38 cellular contexts compared by ENCODE assay signal in the genomic region with DNA sequence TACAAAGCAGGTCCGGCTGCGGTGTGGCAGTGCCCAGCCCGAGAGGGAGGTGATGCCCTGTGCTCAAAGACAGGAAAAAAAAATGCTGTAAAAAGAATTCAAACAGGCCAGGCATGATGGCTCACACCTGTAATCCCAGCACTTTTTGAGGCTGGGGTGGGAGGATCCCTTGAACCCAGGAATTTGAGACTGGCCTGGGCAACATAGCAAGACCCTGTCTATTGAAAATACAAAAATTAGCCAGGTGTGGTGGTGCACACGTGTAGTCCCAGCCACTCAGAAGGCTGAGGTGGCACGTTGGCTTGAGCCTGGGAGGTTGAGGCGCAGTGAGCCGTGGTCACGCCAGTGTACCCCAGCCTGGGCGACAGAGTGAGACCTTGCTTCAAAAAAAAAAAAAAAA. TPM values are rescaled to one million over a fixed set of nuclear protein-coding genes. Genes with fewer than 3 reads are reported as not detected.
"Had no signal": no experiment of that assay in that cellular context is flagged by ENCODE, and none has a peak within 500 bp of the region (broad histone marks: within the 10 kb centered on the region; RNA-seq: fewer than 3 reads in every experiment).

No MANE protein-coding gene starts in this region.

- FAIRE-seq: astrocyte, bronchial epithelial cell had no signal

- H3K27ac ChIP-seq: adrenal gland, ascending aorta, body of pancreas, brain microvascular endothelial cell, breast epithelium, cardiac muscle cell had no signal

- H3K36me3 Mint-ChIP-seq: activated naive CD4-positive, alpha-beta T cell treated with anti-CD3 and anti-CD28 coated beads, Interleukin-2, amount 10 ng/mL, durations not matched to agents 7 days and 5 days; activated naive CD8-positive, alpha-beta T cell treated with anti-CD3 and anti-CD28 coated beads for 36 hours; activated naive CD8-positive, alpha-beta T cell treated with anti-CD3 and anti-CD28 coated beads, Interleukin-2, amount 10 ng/mL, durations not matched to agents 7 days and 5 days; brain had no signal

- H3K9me3 ChIP-seq: adrenal gland, ascending aorta, body of pancreas had no signal

- H3K4me3 ChIP-seq: adrenal gland, ascending aorta, body of pancreas, breast epithelium, cardiac muscle cell had no signal

- H3K4me1 ChIP-seq: adrenal gland, ascending aorta, body of pancreas, breast epithelium had no signal

- H3K4me3 Mint-ChIP-seq: activated naive CD4-positive, alpha-beta T cell treated with anti-CD3 and anti-CD28 coated beads for 36 hours; activated naive CD4-positive, alpha-beta T cell treated with anti-CD3 and anti-CD28 coated beads, Interleukin-2, amount 10 ng/mL, durations not matched to agents 7 days and 5 days; activated naive CD4-positive, alpha-beta T cell treated with anti-CD3 and anti-CD28 coated beads, Interleukin-2, amount 50 U/mL, for 24 hours; activated naive CD8-positive, alpha-beta T cell; activated naive CD8-positive, alpha-beta T cell treated with anti-CD3 and anti-CD28 coated beads for 36 hours; activated naive CD8-positive, alpha-beta T cell treated with anti-CD3 and anti-CD28 coated beads, Interleukin-2, amount 10 ng/mL, durations not matched to agents 7 days and 5 days; activated naive CD8-positive, alpha-beta T cell treated with anti-CD3 and anti-CD28 coated beads, Interleukin-2, amount 50 U/mL, for 24 hours; activated T-cell treated with anti-CD3 and anti-CD28 coated beads, Interleukin-2, amount 50 U/mL, for 24 hours; activated T-cell treated with anti-CD3 and anti-CD28 coated beads, Interleukin-2, amount 50 U/mL, for 4 hours; activated T-cell treated with anti-CD3 and anti-CD28 coated beads, Interleukin-2, amount 50 U/mL, for 72 hours; activated T-helper 1 cell treated with anti-CD3 and anti-CD28 coated beads, Interleukin-12 subunit alpha, Interleukin-12 subunit beta, Interleukin-2, Interleukin-4 antibody, amounts not matched to agents 30 ng/mL and 10 ng/mL and 1 ng/mL, durations not matched to agents 14 hours and 24 hours and 36 hours; activated T-helper 17 cell treated with anti-CD3 and anti-CD28 coated beads, Interleukin-2, amount 50 U/mL, for 72 hours; brain; central memory CD8-positive, alpha-beta T cell had no signal

- H3K36me3 ChIP-seq: adrenal gland, ascending aorta, brain microvascular endothelial cell, breast epithelium, cardiac muscle cell had no signal

- ATAC-seq: activated naive CD4-positive, alpha-beta T cell treated with anti-CD3 and anti-CD28 coated beads, Interleukin-2, amount 50 U/mL, for 72 hours; activated naive CD8-positive, alpha-beta T cell treated with anti-CD3 and anti-CD28 coated beads, Interleukin-2, amount 50 U/mL, for 24 hours; activated T-cell treated with anti-CD3 and anti-CD28 coated beads, Interleukin-2, amount 50 U/mL, for 4 hours; activated T-cell treated with anti-CD3 and anti-CD28 coated beads, Interleukin-2, amount 50 U/mL, for 72 hours; activated T-helper 17 cell treated with anti-CD3 and anti-CD28 coated beads, Interleukin-2, amount 50 U/mL, for 72 hours; body of pancreas had no signal

- H3K4me1 Mint-ChIP-seq: activated naive CD4-positive, alpha-beta T cell treated with anti-CD3 and anti-CD28 coated beads, Interleukin-2, amount 10 ng/mL, durations not matched to agents 7 days and 5 days; activated naive CD4-positive, alpha-beta T cell treated with anti-CD3 and anti-CD28 coated beads, Interleukin-2, amount 50 U/mL, for 24 hours; activated naive CD8-positive, alpha-beta T cell treated with anti-CD3 and anti-CD28 coated beads for 36 hours; activated naive CD8-positive, alpha-beta T cell treated with anti-CD3 and anti-CD28 coated beads, Interleukin-2, amount 10 ng/mL, durations not matched to agents 7 days and 5 days; activated naive CD8-positive, alpha-beta T cell treated with anti-CD3 and anti-CD28 coated beads, Interleukin-2, amount 50 U/mL, for 24 hours; activated T-helper 17 cell treated with anti-CD3 and anti-CD28 coated beads, Interleukin-2, amount 50 U/mL, for 72 hours; brain; central memory CD8-positive, alpha-beta T cell had no signal

- H3K27ac Mint-ChIP-seq: activated naive CD4-positive, alpha-beta T cell treated with anti-CD3 and anti-CD28 coated beads for 36 hours; activated naive CD4-positive, alpha-beta T cell treated with anti-CD3 and anti-CD28 coated beads, Interleukin-2, amount 10 ng/mL, durations not matched to agents 7 days and 5 days; activated naive CD4-positive, alpha-beta T cell treated with anti-CD3 and anti-CD28 coated beads, Interleukin-2, amount 50 U/mL, for 24 hours; activated naive CD4-positive, alpha-beta T cell treated with anti-CD3 and anti-CD28 coated beads, Interleukin-2, amount 50 U/mL, for 72 hours; activated naive CD8-positive, alpha-beta T cell; activated naive CD8-positive, alpha-beta T cell treated with anti-CD3 and anti-CD28 coated beads for 36 hours; activated naive CD8-positive, alpha-beta T cell treated with anti-CD3 and anti-CD28 coated beads, Interleukin-2, amount 10 ng/mL, durations not matched to agents 7 days and 5 days; activated naive CD8-positive, alpha-beta T cell treated with anti-CD3 and anti-CD28 coated beads, Interleukin-2, amount 50 U/mL, for 24 hours; activated T-cell treated with anti-CD3 and anti-CD28 coated beads, Interleukin-2, amount 50 U/mL, for 24 hours; activated T-cell treated with anti-CD3 and anti-CD28 coated beads, Interleukin-2, amount 50 U/mL, for 72 hours; activated T-helper 1 cell treated with anti-CD3 and anti-CD28 coated beads, Interleukin-12 subunit alpha, Interleukin-12 subunit beta, Interleukin-2, Interleukin-4 antibody, amounts not matched to agents 30 ng/mL and 10 ng/mL and 1 ng/mL, durations not matched to agents 14 hours and 24 hours and 36 hours; activated T-helper 17 cell treated with anti-CD3 and anti-CD28 coated beads, Interleukin-2, amount 50 U/mL, for 72 hours; activated T-helper 2 cell treated with anti-CD3 and anti-CD28 coated beads, Interferon-gamma antibody, Interleukin-2, Interleukin-4, amounts not matched to agents 10 μg/mL and 5 μg/mL and 100 μg/mL, durations not matched to agents 14 hours and 24 hours and 36 hours; brain had no signal

- H3K27me3 ChIP-seq: adrenal gland, ascending aorta, body of pancreas, brain microvascular endothelial cell, breast epithelium, cardiac muscle cell had no signal

- DNase-seq: activated effector memory CD4-positive, alpha-beta T cell treated with anti-CD3 and anti-CD28 coated beads, Interleukin-2, amount 50 U/mL, for 16 hours; activated effector memory CD4-positive, alpha-beta T cell treated with Interleukin-2 at 50 U/mL for 16 hours; activated gamma-delta T cell; activated gamma-delta T cell treated with Interleukin-2 at 50 U/mL for 16 hours; activated naive CD4-positive, alpha-beta T cell treated with anti-CD3 and anti-CD28 coated beads for 36 hours; activated naive CD4-positive, alpha-beta T cell treated with anti-CD3 and anti-CD28 coated beads, Interleukin-2, amount 10 ng/mL, durations not matched to agents 7 days and 5 days; activated naive CD4-positive, alpha-beta T cell treated with anti-CD3 and anti-CD28 coated beads, Interleukin-2, amount 50 U/mL, for 16 hours; activated naive CD4-positive, alpha-beta T cell treated with Interleukin-2 at 50 U/mL for 16 hours; activated naive CD8-positive, alpha-beta T cell treated with anti-CD3 and anti-CD28 coated beads for 36 hours; activated naive CD8-positive, alpha-beta T cell treated with anti-CD3 and anti-CD28 coated beads, Interleukin-2, amount 10 ng/mL, durations not matched to agents 7 days and 5 days; activated naive CD8-positive, alpha-beta T cell treated with anti-CD3 and anti-CD28 coated beads, Interleukin-2, amount 50 U/mL, for 24 hours; activated T-cell treated with anti-CD3 and anti-CD28 coated beads, Interleukin-2, amount 50 U/mL, for 24 hours; activated T-cell treated with anti-CD3 and anti-CD28 coated beads, Interleukin-2, amount 50 U/mL, for 4 hours; activated T-cell treated with anti-CD3 and anti-CD28 coated beads, Interleukin-2, amount 50 U/mL, for 48 hours; activated T-cell treated with anti-CD3 and anti-CD28 coated beads, Interleukin-2, amount 50 U/mL, for 72 hours; adrenal gland; amniotic stem cell; amygdala; anterior cingulate cortex; aorta; body of pancreas; brain microvascular endothelial cell; caudate nucleus; central memory CD4-positive, alpha-beta T cell; cerebellar nuclear complex had no signal

- H3K27me3 Mint-ChIP-seq: activated naive CD4-positive, alpha-beta T cell treated with anti-CD3 and anti-CD28 coated beads, Interleukin-2, amount 50 U/mL, for 24 hours; activated naive CD8-positive, alpha-beta T cell; activated naive CD8-positive, alpha-beta T cell treated with anti-CD3 and anti-CD28 coated beads for 36 hours; activated T-cell treated with anti-CD3 and anti-CD28 coated beads, Interleukin-2, amount 50 U/mL, for 24 hours; central memory CD8-positive, alpha-beta T cell had no signal

- H3K9me3 Mint-ChIP-seq: activated naive CD4-positive, alpha-beta T cell treated with anti-CD3 and anti-CD28 coated beads, Interleukin-2, amount 10 ng/mL, durations not matched to agents 7 days and 5 days; activated T-cell treated with anti-CD3 and anti-CD28 coated beads, Interleukin-2, amount 50 U/mL, for 24 hours; activated T-helper 1 cell treated with anti-CD3 and anti-CD28 coated beads, Interleukin-12 subunit alpha, Interleukin-12 subunit beta, Interleukin-2, Interleukin-4 antibody, amounts not matched to agents 30 ng/mL and 10 ng/mL and 1 ng/mL, durations not matched to agents 14 hours and 24 hours and 36 hours; activated T-helper 17 cell treated with anti-CD3 and anti-CD28 coated beads, Interleukin-2, amount 50 U/mL, for 72 hours; activated T-helper 2 cell treated with anti-CD3 and anti-CD28 coated beads, Interferon-gamma antibody, Interleukin-2, Interleukin-4, amounts not matched to agents 10 μg/mL and 5 μg/mL and 100 μg/mL, durations not matched to agents 14 hours and 24 hours and 36 hours had no signal

RNA-seq across cellular contexts. Expression of a gene that starts 26.4 kb away (rescaled TPM):
- total RNA-seq: ascending aorta had no signal
